Comparison of ENCODE assay signal across 8 cellular contexts in genomic region chr18:13446581-13447470, GRCh38.
A peak's percentile ranks its signal among the peaks of the same experiment; 100 is the strongest.
DNase-seq lines count a peak whose midpoint lies in the region; ATAC-seq and TF ChIP-seq lines count a peak whose summit lies in the region.
"Had no signal": no experiment of that assay in that cellular context is flagged by ENCODE, and none has a peak within 500 bp of the region (broad histone marks: within the 10 kb centered on the region; RNA-seq: fewer than 3 reads in every experiment).

No MANE protein-coding gene starts in this region.

- H3K4me1 ChIP-seq in GM23248 (ENCODE audit: insufficient read depth): peaks cover 10% of the 10 kb centered on the region

- no peaks in the 10 kb centered on the region for H3K79me2 ChIP-seq in GM23248 (ENCODE audit: insufficient read depth)

- 6 to 10% methylated on average over 19 to 24 of the region's 24 CpGs for WGBS in GM23248 (ENCODE audit: low coverage in 1 of 2, low lambda C conversion rate in 2 of 2, missing lambda C conversion rate in 2 of 2), 2 experiments

- H3K9me2 ChIP-seq in GM23248 (ENCODE audit: insufficient read depth): no peaks in the 10 kb centered on the region

- H3K4me2 ChIP-seq in GM23248 (ENCODE audit: unreplicated experiment): peak overlapping the region; percentile 87

- H4K20me1 ChIP-seq in GM23248 (ENCODE audit: insufficient read depth): no peaks in the 10 kb centered on the region

- H3K9me3 ChIP-seq in GM23248 (ENCODE audit: low read depth): no peaks in the 10 kb centered on the region

- H3K27ac ChIP-seq in GM23248: peak overlapping the region; percentile 24
- peak overlapping the region; percentile 48 to 68 for H3K27ac ChIP-seq in coronary artery

- in situ Hi-C loops in GM23248 (cut with MboI): no loop called here

- peak overlapping the region; percentile 34 for H3K9ac ChIP-seq in GM23248

- H3K27me3 ChIP-seq in GM23248 (replicated peaks; ENCODE audit: insufficient read depth): peaks cover 5% of the 10 kb centered on the region; the same call in 1 of the 2 replicates

- no peak for TF ChIP-seq CTCF in coronary artery (IDR thresholded peaks at IDR 0.05)

- H2AFZ ChIP-seq in GM23248: 0 out of 2 replicates have a peak overlapping the region, but pooled peaks have one; percentile 55

- H3K36me3 ChIP-seq in GM23248 (ENCODE audit: low read depth): no peaks in the 10 kb centered on the region

- H3K4me3 ChIP-seq in GM23248 (peak overlapping the region; percentile 64), coronary artery (peak overlapping the region; percentile 51)

- DNase-seq in GM23248 (peak; percentile 29), NCI-H2227 treated with DMSO at 0.1 percent for 48 hours (lab: John Stamatoyannopoulos, UW) (peak; percentile 40), coronary artery (ENCODE audit: low spot score) (peak; percentile 70), Right ventricle myocardium inferior (ENCODE audit: missing footprints) (no peak), globus pallidus (ENCODE audit: low spot score) (no peak), HCEC 1CT (no peak)
- DNase-seq in stimulated activated CD4-positive, alpha-beta T cell treated with anti-CD3 and anti-CD28 coated beads, Interleukin-1b, Interleukin-23, amount 100 ng/mL, for 48 hours: peak; percentile 74
- DNase-seq: NCI-H1436 treated with DMSO at 0.1 percent for 48 hours had no signal

- intact Hi-C loops in Right ventricle myocardium inferior (cut with DNase I): no loop called here

- no peak for ATAC-seq in Right ventricle myocardium inferior

- no peaks in the 10 kb centered on the region for H3F3A ChIP-seq in GM23248 (ENCODE audit: insufficient read depth)

Comparison
In these comparisons a context has a peak if more than half of its experiments do, and no peak if none do; other contexts are left out.
1. DNase-seq: peak in GM23248 (single experiment), NCI-H2227 treated with DMSO at 0.1 percent for 48 hours (single experiment), coronary artery (single experiment) and stimulated activated CD4-positive, alpha-beta T cell treated with anti-CD3 and anti-CD28 coated beads, Interleukin-1b, Interleukin-23, amount 100 ng/mL, for 48 hours (single experiment); none in Right ventricle myocardium inferior (single experiment), globus pallidus (single experiment) and HCEC 1CT (single experiment).